Comparison of ENCODE assay signal across 8 cellular contexts in genomic region chr17:81537343-81537855, GRCh38. TPM values are rescaled to one million over a fixed set of nuclear protein-coding genes. Genes with fewer than 3 reads are reported as not detected.
DNase-seq lines count a peak whose midpoint lies in the region; ATAC-seq and TF ChIP-seq lines count a peak whose summit lies in the region.

No MANE protein-coding gene starts in this region.

- H3K36me3 ChIP-seq in DND-41 (ENCODE audit: insufficient read depth, low read length), result peaks cover 35% of the 10 kb centered on the region
- H3K36me3 ChIP-seq in spleen, result peaks cover 0 to 44% (median 40%) of the 10 kb centered on the region in 6 donors

- peaks cover 27% of the 10 kb centered on the region for H4K20me1 ChIP-seq in DND-41 (ENCODE audit: insufficient read depth, low read length)

- H3K4me3 ChIP-seq in DND-41 (ENCODE audit: low read depth in 1 of 2, low read length in 2 of 2) (no peak overlapping the region), spleen (peak overlapping the region in 1 of 8 donors; percentile 25)

- H2AFZ ChIP-seq in DND-41 (ENCODE audit: low read depth, low read length), result no peak overlapping the region

- intact Hi-C loops in spleen (cut with DNase I; ENCODE audit: low total_unique reads), result no loop called here

- H3K79me2 ChIP-seq in DND-41 (ENCODE audit: insufficient read depth, low read length), result no peaks in the 10 kb centered on the region

- TF ChIP-seq CTCF in DND-41 (IDR thresholded peaks at IDR 0.05; ENCODE audit: borderline replicate concordance, extremely low read depth, low read length, poor library complexity, severe bottlenecking) (peak; percentile 57), foreskin keratinocyte (conservative IDR thresholded peaks at IDR 0.05) (peak; percentile 58), spleen (IDR thresholded peaks at IDR 0.05 in 8 of 11, conservative IDR thresholded peaks at IDR 0.05 in 3 of 11) (peak; percentile 13 to 81 (median 70))

- H3K27ac ChIP-seq in DND-41 (ENCODE audit: low read length) (no peak overlapping the region), foreskin keratinocyte (no peak overlapping the region), spleen (no peak overlapping the region)

- H3K27me3 ChIP-seq in DND-41 (ENCODE audit: insufficient read depth, low read length, poor library complexity), result no peaks in the 10 kb centered on the region
- peaks cover 39% of the 10 kb centered on the region for H3K27me3 ChIP-seq in foreskin keratinocyte
- H3K27me3 ChIP-seq in spleen (replicated peaks in 1 of 7), result peaks cover 0 to 47% (median 25%) of the 10 kb centered on the region in 7 donors

- no peaks in the 10 kb centered on the region for H3K4me1 ChIP-seq in DND-41 (ENCODE audit: insufficient read depth, low read length)
- no peaks in the 10 kb centered on the region for H3K4me1 ChIP-seq in foreskin keratinocyte
- peaks cover 9 to 36% (median 22%) of the 10 kb centered on the region in 6 donors for H3K4me1 ChIP-seq in spleen

- TF ChIP-seq RAD21 in Ishikawa (IDR thresholded peaks at IDR 0.05; ENCODE audit: low read depth), result peak; percentile 64

- no peak for TF ChIP-seq EP300 in Ishikawa (IDR thresholded peaks at IDR 0.05; ENCODE audit: borderline replicate concordance)

- peak; percentile 29 for DNase-seq in DND-41
- peak; percentile 37 for DNase-seq in activated CD4-positive, alpha-beta T cell treated with anti-CD3 and anti-CD28 coated beads, Interleukin-2, amount 50 U/mL, for 48 hours
- DNase-seq in foreskin keratinocyte, result no peak
- DNase-seq in spleen, result peak; percentile 87
- DNase-seq in SKM-1 (lab: John Stamatoyannopoulos, UW; ENCODE audit: unreplicated experiment), result no peak
- no peak for DNase-seq in hippocampal formation (lab: John Stamatoyannopoulos, UW)

- H3K9me3 ChIP-seq in DND-41 (ENCODE audit: insufficient read depth, low read length, severe bottlenecking), result no peaks in the 10 kb centered on the region
- H3K9me3 ChIP-seq in spleen, result no peaks in the 10 kb centered on the region

- TF ChIP-seq POLR2A in spleen (IDR thresholded peaks at IDR 0.05), result no peak

- no peak overlapping the region for H3K9ac ChIP-seq in DND-41 (ENCODE audit: low read depth, low read length)

- WGBS in spleen, 5 donors, result 9 to 17% (median 14%) methylated on average over 10 to 17 of the region's 17 CpGs

- no peak overlapping the region for H3K4me2 ChIP-seq in DND-41 (ENCODE audit: insufficient read depth, low read length)

- ATAC-seq in DND-41 (ENCODE audit: insufficient read depth, low read depth) (peak; percentile 32), foreskin keratinocyte (peak; percentile 6), HG03139 (IDR thresholded peaks at IDR 0.05; ENCODE audit: unreplicated experiment) (no peak)

TF ChIP-seq in Ishikawa, 13 proteins besides CTCF, POLR2A, EP300 and RAD21:
- peak; percentile 68 for TF ChIP-seq USF1 (IDR thresholded peaks at IDR 0.05)
- TF ChIP-seq ZBTB7A (IDR thresholded peaks at IDR 0.05; ENCODE audit: low read depth), result 0 out of 2 replicates have a peak, but pooled peaks have one; percentile 39
- TF ChIP-seq TCF12 (IDR thresholded peaks at IDR 0.05; ENCODE audit: low read depth), result no peak

RNA-seq across cellular contexts. Expression of gene FSCN2, which starts 9.2 kb away (rescaled TPM):
- total RNA-seq in foreskin keratinocyte (not detected in 2 replicates), spleen (1 to 10 TPM; 1.2 to 4.0 (median 2.8) TPM)
- polyA plus RNA-seq in foreskin keratinocyte (not detected in 2 replicates), spleen (1 to 10 TPM in 1 of 3 donors, under 1 TPM in 2; 0.41 to 2.6 (median 0.76) TPM)

RNA-seq across cellular contexts. Expression of gene FAAP100, which starts 14.8 kb away (rescaled TPM):
- total RNA-seq in foreskin keratinocyte (17.3 and 19.9 TPM in 2 replicates), spleen (10 to 100 TPM; 36.8 to 59.2 (median 50.2) TPM)
- polyA plus RNA-seq in foreskin keratinocyte (14.9 and 15.9 TPM in 2 replicates), spleen (10 to 100 TPM; 32.2 to 77.2 (median 52.0) TPM)

RNA-seq across cellular contexts. Expression of gene ACTG1, which starts 24.8 kb away (rescaled TPM):
- total RNA-seq in foreskin keratinocyte (3,185 and 3,808 TPM in 2 replicates), spleen (1,000 to 10,000 TPM; 1,726 to 6,270 (median 2,803) TPM)
- polyA plus RNA-seq in foreskin keratinocyte (3,262 and 3,802 TPM in 2 replicates), spleen (1,000 to 10,000 TPM; 1,119 to 1,902 (median 1,793) TPM)

Comparison
In these comparisons a context has a peak if more than half of its experiments do, and no peak if none do; other contexts are left out.
1. DNase-seq: peak in DND-41 (single experiment), activated CD4-positive, alpha-beta T cell treated with anti-CD3 and anti-CD28 coated beads, Interleukin-2, amount 50 U/mL, for 48 hours (2 of 2) and spleen (single experiment); none in foreskin keratinocyte (0 of 2), SKM-1 (single experiment) and hippocampal formation (0 of 2).
2. Peak in every context shown above with its lines, with median percentiles within 50 percentile points of each other: CTCF ChIP-seq.